ENCODE assay signal across 13 cellular contexts in genomic region chr7:95229301-95229700, GRCh38.
DNase-seq lines count a peak whose midpoint lies in the region; ATAC-seq and TF ChIP-seq lines count a peak whose summit lies in the region.
"Had no signal": no experiment of that assay in that cellular context is flagged by ENCODE, and none has a peak within 500 bp of the region (broad histone marks: within the 10 kb centered on the region; RNA-seq: fewer than 3 reads in every experiment).

No MANE protein-coding gene starts in this region.

- in situ Hi-C loops in brain microvascular endothelial cell (cut with HindIII; ENCODE audit: low pct_ligation_motif_present, low sequenced_read_pairs), result no loop called here

- H3K4me3 ChIP-seq in brain microvascular endothelial cell (ENCODE audit: low read depth, low read length) (no peak overlapping the region), neuronal stem cell (ENCODE audit: low read length in 2 of 2) (no peak overlapping the region)
- H3K4me3 ChIP-seq: HAP-1 had no signal

- peak; percentile 36 for DNase-seq in Daoy (ENCODE audit: low read depth)
- DNase-seq in M059J (ENCODE audit: low read depth), result peak; percentile 35
- peak; percentile 52 for DNase-seq in brain microvascular endothelial cell
- DNase-seq in neuronal stem cell (ENCODE audit: low spot score), result no peak
- DNase-seq in iPS-NIHi11 (ENCODE audit: low spot score), result no peak
- DNase-seq in HuH-7.5 (ENCODE audit: low spot score), result no peak
- no peak for DNase-seq in activated CD4-positive, CD25-positive, alpha-beta regulatory T cell treated with anti-CD3 and anti-CD28 coated beads, Interleukin-2, amount 50 U/mL, for 72 hours
- DNase-seq: NCI-H1436, NCI-H187 treated with DMSO at 0.1 percent for 48 hours, NCI-H524 treated with DMSO at 0.1 percent for 48 hours, Right ventricle myocardium superior had no signal

- H3K9ac ChIP-seq in neuronal stem cell (ENCODE audit: low read depth, low read length, poor library complexity), result no peak overlapping the region

- H4K8ac ChIP-seq in neuronal stem cell (ENCODE audit: low read depth, low read length), result no peak overlapping the region

- no peak overlapping the region for H3K4me2 ChIP-seq in neuronal stem cell (ENCODE audit: insufficient read depth, low read length, poor library complexity, severe bottlenecking)

- H2BK120ac ChIP-seq in neuronal stem cell (ENCODE audit: low read depth, low read length), result no peak overlapping the region

- no peak overlapping the region for H3K14ac ChIP-seq in neuronal stem cell (ENCODE audit: low read length)

- H2AFZ ChIP-seq in neuronal stem cell (ENCODE audit: low read length), result no peak overlapping the region

- H3K79me1 ChIP-seq in neuronal stem cell (ENCODE audit: low read depth, low read length), result no peaks in the 10 kb centered on the region

- no peak for ATAC-seq in HG02642 (IDR thresholded peaks at IDR 0.05; ENCODE audit: poor library complexity, unreplicated experiment)

- no peak overlapping the region for H2BK15ac ChIP-seq in neuronal stem cell (ENCODE audit: low read length)

- peak overlapping the region; percentile 19 for H2AK5ac ChIP-seq in neuronal stem cell (ENCODE audit: low read depth, low read length)

- no peak overlapping the region for H4K91ac ChIP-seq in neuronal stem cell (ENCODE audit: low read depth, low read length, poor library complexity)

- H3K18ac ChIP-seq in neuronal stem cell (ENCODE audit: low read length), result no peak overlapping the region

- H3K4me1 ChIP-seq in neuronal stem cell (ENCODE audit: control insufficient read depth in 2 of 2, insufficient read depth in 1 of 2, low read depth in 1 of 2, low read length in 2 of 2), result peaks cover 0 to 5% of the 10 kb centered on the region in 2 donors
- H3K4me1 ChIP-seq: HAP-1 had no signal

- no CpG with 5 or more reads among the region's 5 CpGs for WGBS in neuronal stem cell (ENCODE audit: extremely low coverage in 2 of 2, insufficient read length in 2 of 2, insufficient replicate concordance in 1 of 2), 2 donors

- H2BK5ac ChIP-seq in neuronal stem cell (ENCODE audit: low read length), result no peak overlapping the region

- H3K27ac ChIP-seq in brain microvascular endothelial cell (peak overlapping the region; percentile 5), neuronal stem cell (replicated peaks; ENCODE audit: low read length) (no peak overlapping the region)

- H3K36me3 ChIP-seq in brain microvascular endothelial cell (replicated peaks) (no peaks in the 10 kb centered on the region), neuronal stem cell (replicated peaks in 1 of 2; ENCODE audit: control insufficient read depth in 2 of 2, insufficient read depth in 2 of 2, low read length in 2 of 2) (no peaks in the 10 kb centered on the region)
- H3K36me3 ChIP-seq: HAP-1 had no signal

- H3K9me3 ChIP-seq in neuronal stem cell (replicated peaks in 1 of 2; ENCODE audit: control insufficient read depth in 2 of 2, insufficient read depth in 1 of 2, low read depth in 1 of 2, low read length in 2 of 2), result peaks cover 0 to 2% of the 10 kb centered on the region in 2 donors
- H3K9me3 ChIP-seq: HAP-1 had no signal

- H3K27me3 ChIP-seq in brain microvascular endothelial cell (replicated peaks) (no peaks in the 10 kb centered on the region), neuronal stem cell (ENCODE audit: control insufficient read depth in 3 of 3, insufficient read depth in 3 of 3, low read depth in 1 of 3, low read length in 3 of 3) (no peaks in the 10 kb centered on the region)

- H3K4ac ChIP-seq in neuronal stem cell (ENCODE audit: low read length), result no peak overlapping the region

- H2BK12ac ChIP-seq in neuronal stem cell (ENCODE audit: low read length), result no peak overlapping the region

- TF ChIP-seq CTCF in brain microvascular endothelial cell (IDR thresholded peaks at IDR 0.05; ENCODE audit: low read depth, low read length, missing control alignments), result no peak

- no peak overlapping the region for H3K23ac ChIP-seq in neuronal stem cell (ENCODE audit: low read depth, low read length, poor library complexity)

Comparison
In these comparisons a context has a peak if more than half of its experiments do, and no peak if none do; other contexts are left out.
1. DNase-seq: peak in Daoy (single experiment), M059J (single experiment) and brain microvascular endothelial cell (single experiment); none in neuronal stem cell (single experiment), iPS-NIHi11 (single experiment), HuH-7.5 (single experiment) and activated CD4-positive, CD25-positive, alpha-beta regulatory T cell treated with anti-CD3 and anti-CD28 coated beads, Interleukin-2, amount 50 U/mL, for 72 hours (single experiment).